15 cellular contexts compared by ENCODE assay signal in genomic region chr6:155155787-155156447, GRCh38.
DNase-seq lines count a peak whose midpoint lies in the region; ATAC-seq, FAIRE-seq and TF ChIP-seq lines count a peak whose summit lies in the region.
"Had no signal": no experiment of that assay in that cellular context is flagged by ENCODE, and none has a peak within 500 bp of the region (broad histone marks: within the 10 kb centered on the region; RNA-seq: fewer than 3 reads in every experiment).

No MANE protein-coding gene starts in this region.

- no peaks in the 10 kb centered on the region for H3K9me3 ChIP-seq in kidney (ENCODE audit: control insufficient read depth in 1 of 2, low read length in 2 of 2)
- H3K9me3 ChIP-seq in upper lobe of right lung = no peaks in the 10 kb centered on the region
- H3K9me3 ChIP-seq: breast epithelium had no signal

- TF ChIP-seq CTCF in kidney (IDR thresholded peaks at IDR 0.05; ENCODE audit: borderline replicate concordance, extremely low read depth, insufficient read depth) (no peak), upper lobe of right lung (IDR thresholded peaks at IDR 0.05) (no peak)

- H3K4me3 ChIP-seq in kidney (ENCODE audit: low read length in 2 of 2) (no peak overlapping the region), upper lobe of right lung (no peak overlapping the region)
- H3K4me3 ChIP-seq: breast epithelium had no signal

- H3K27me3 ChIP-seq in upper lobe of right lung = no peaks in the 10 kb centered on the region
- H3K27me3 ChIP-seq: breast epithelium had no signal

- peaks cover 51% of the 10 kb centered on the region for H3K36me3 Mint-ChIP-seq in stimulated activated naive CD8-positive, alpha-beta T cell treated with anti-CD3 and anti-CD28 coated beads, Interleukin-15, Interleukin-2, amounts not matched to agents 100 ng/mL and 50 ng/mL, for 24 hours (ENCODE audit: low read depth)
- peaks cover 17% of the 10 kb centered on the region for H3K36me3 Mint-ChIP-seq in activated CD4-positive, alpha-beta memory T cell treated with anti-CD3 and anti-CD28 coated beads, Interleukin-2, amount 10 ng/mL, durations not matched to agents 7 days and 5 days (ENCODE audit: low read depth)

- H3K4me1 ChIP-seq in kidney (ENCODE audit: control insufficient read depth in 1 of 2, insufficient read depth in 1 of 2, low read depth in 1 of 2, low read length in 2 of 2) = no peaks in the 10 kb centered on the region
- H3K4me1 ChIP-seq in upper lobe of right lung = no peaks in the 10 kb centered on the region
- H3K4me1 ChIP-seq: breast epithelium had no signal

- peaks cover 91% of the 10 kb centered on the region for H3K4me1 Mint-ChIP-seq in stimulated activated naive CD8-positive, alpha-beta T cell treated with anti-CD3 and anti-CD28 coated beads, Interleukin-15, Interleukin-2, amounts not matched to agents 100 ng/mL and 50 ng/mL, for 24 hours (ENCODE audit: low read depth)
- peaks cover 88% of the 10 kb centered on the region for H3K4me1 Mint-ChIP-seq in activated CD4-positive, alpha-beta memory T cell treated with anti-CD3 and anti-CD28 coated beads, Interleukin-2, amount 10 ng/mL, durations not matched to agents 7 days and 5 days

- no peak overlapping the region for H3K9ac ChIP-seq in kidney (ENCODE audit: low read length in 2 of 2)

- H3K27ac Mint-ChIP-seq in stimulated activated naive CD8-positive, alpha-beta T cell treated with anti-CD3 and anti-CD28 coated beads, Interleukin-15, Interleukin-2, amounts not matched to agents 100 ng/mL and 50 ng/mL, for 24 hours = peak overlapping the region; percentile 95
- peak overlapping the region; percentile 91 for H3K27ac Mint-ChIP-seq in activated CD4-positive, alpha-beta memory T cell treated with anti-CD3 and anti-CD28 coated beads, Interleukin-2, amount 10 ng/mL, durations not matched to agents 7 days and 5 days

- no peaks in the 10 kb centered on the region for H3K27me3 Mint-ChIP-seq in stimulated activated naive CD8-positive, alpha-beta T cell treated with anti-CD3 and anti-CD28 coated beads, Interleukin-15, Interleukin-2, amounts not matched to agents 100 ng/mL and 50 ng/mL, for 24 hours
- H3K27me3 Mint-ChIP-seq in activated CD4-positive, alpha-beta memory T cell treated with anti-CD3 and anti-CD28 coated beads, Interleukin-2, amount 10 ng/mL, durations not matched to agents 7 days and 5 days = no peaks in the 10 kb centered on the region

- peak overlapping the region; percentile 60 for H3K4me3 Mint-ChIP-seq in stimulated activated naive CD8-positive, alpha-beta T cell treated with anti-CD3 and anti-CD28 coated beads, Interleukin-15, Interleukin-2, amounts not matched to agents 100 ng/mL and 50 ng/mL, for 24 hours
- H3K4me3 Mint-ChIP-seq in activated CD4-positive, alpha-beta memory T cell treated with anti-CD3 and anti-CD28 coated beads, Interleukin-2, amount 10 ng/mL, durations not matched to agents 7 days and 5 days = no peak overlapping the region
- H3K4me3 Mint-ChIP-seq: stimulated activated naive B cell treated with anti-CD40 and anti-IgM and Interleukin-4, amounts not matched to agents 10 μg/mL and 1 μg/mL and 100 μg/mL, for 72 hours had no signal

- CTCF ChIA-PET in activated CD4-positive, alpha-beta memory T cell treated with anti-CD3 and anti-CD28 coated beads, Interleukin-2, amount 10 ng/mL, durations not matched to agents 7 days and 5 days (lab: Charles Lee) = interaction anchor here (3.2 kb wide), 1 partner anchor 16 kb away, joined by 37 read pairs; no protein-coding TSS in a partner anchor

- no peak for FAIRE-seq in kidney (lab: Jason Lieb, UNC)
- FAIRE-seq: endometrium, G401.6 had no signal

- intact Hi-C loops in kidney (cut with DNase I) = no loop called here
- intact Hi-C loops in upper lobe of right lung (cut with DNase I) = no loop called here

- H3K9me3 Mint-ChIP-seq in stimulated activated naive CD8-positive, alpha-beta T cell treated with anti-CD3 and anti-CD28 coated beads, Interleukin-15, Interleukin-2, amounts not matched to agents 100 ng/mL and 50 ng/mL, for 24 hours = peaks cover 9% of the 10 kb centered on the region
- H3K9me3 Mint-ChIP-seq in activated CD4-positive, alpha-beta memory T cell treated with anti-CD3 and anti-CD28 coated beads, Interleukin-2, amount 10 ng/mL, durations not matched to agents 7 days and 5 days = peaks cover 12% of the 10 kb centered on the region

- no peaks in the 10 kb centered on the region for H3K36me3 ChIP-seq in kidney (ENCODE audit: control insufficient read depth in 1 of 2, insufficient read depth in 2 of 2, low read length in 2 of 2)
- H3K36me3 ChIP-seq in upper lobe of right lung = no peaks in the 10 kb centered on the region
- H3K36me3 ChIP-seq: breast epithelium had no signal

- POLR2A ChIA-PET in activated CD4-positive, alpha-beta memory T cell treated with anti-CD3 and anti-CD28 coated beads, Interleukin-2, amount 10 ng/mL, durations not matched to agents 7 days and 5 days (lab: Charles Lee) = interaction anchor here (2.0 kb wide), 1 partner anchor 15 kb away, joined by 11 read pairs; no protein-coding TSS in a partner anchor

- H3K27ac ChIP-seq in kidney (ENCODE audit: low read depth in 2 of 2, low read length in 2 of 2) = no peak overlapping the region
- H3K27ac ChIP-seq in upper lobe of right lung = no peak overlapping the region
- H3K27ac ChIP-seq: breast epithelium, C4-2B had no signal

- DNase-seq in stimulated activated naive CD8-positive, alpha-beta T cell treated with anti-CD3 and anti-CD28 coated beads, Interleukin-15, Interleukin-2, amounts not matched to agents 100 U/mL and 50 U/mL, for 24 hours = no peak
- no peak for DNase-seq in activated CD4-positive, alpha-beta memory T cell treated with anti-CD3 and anti-CD28 coated beads, Interleukin-2, amount 10 ng/mL, durations not matched to agents 7 days and 5 days
- peak; percentile 29 for DNase-seq in glomerular visceral epithelial cell (ENCODE audit: extremely low spot score)
- no peak for DNase-seq in kidney
- DNase-seq in upper lobe of right lung = no peak
- DNase-seq: islet precursor cell; NCI-H1694; NCI-H526 treated with DMSO at 0.1 percent for 48 hours; stimulated activated naive B cell treated with anti-CD40 and anti-IgM and Interleukin-4, amounts not matched to agents 10 μg/mL and 1 μg/mL and 100 μg/mL, for 72 hours had no signal

- ATAC-seq in stimulated activated naive CD8-positive, alpha-beta T cell treated with anti-CD3 and anti-CD28 coated beads, Interleukin-15, Interleukin-2, amounts not matched to agents 100 U/mL and 50 U/mL, for 24 hours = no peak
- ATAC-seq in GM18517 (IDR thresholded peaks at IDR 0.05; ENCODE audit: unreplicated experiment) (no peak), upper lobe of right lung (no peak)
- ATAC-seq: stimulated activated naive B cell treated with anti-CD40 and anti-IgM and Interleukin-4, amounts not matched to agents 10 μg/mL and 1 μg/mL and 100 μg/mL, for 72 hours had no signal
